2 cellular contexts compared by ENCODE assay signal in the genomic region with DNA sequence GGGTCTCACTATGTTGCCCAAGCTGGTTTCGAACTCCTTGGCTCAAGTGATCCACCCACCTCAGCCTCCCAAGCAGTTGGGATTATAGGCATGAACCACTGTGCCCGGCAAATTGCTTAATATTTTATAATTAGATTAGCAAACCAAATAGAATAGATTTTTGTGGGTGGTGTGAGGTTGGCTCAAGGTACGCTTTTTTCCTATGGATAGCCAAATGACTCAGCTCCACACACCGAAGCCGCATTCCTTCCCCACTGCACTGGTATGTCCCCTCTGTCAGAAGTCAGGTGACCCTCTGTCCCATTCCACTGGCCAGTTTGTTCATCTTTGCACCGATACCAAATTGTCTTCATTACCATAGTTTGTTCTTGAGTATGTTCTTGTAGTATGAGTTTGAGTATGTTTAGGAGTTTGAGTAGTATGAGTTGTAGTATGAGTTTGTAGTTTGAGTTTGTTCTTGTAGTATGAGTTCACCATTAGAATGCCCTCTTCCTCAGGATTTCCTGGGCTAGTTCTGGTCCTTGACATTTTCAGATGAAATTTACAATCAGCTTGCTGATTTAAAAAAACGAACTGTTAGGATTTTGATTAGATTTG.
TF ChIP-seq lines count a peak whose summit lies in the region.

No MANE protein-coding gene starts in this region.

TF ChIP-seq in A549, 52 proteins besides CTCF, POLR2A, EP300 and RAD21:
- no peak for TF ChIP-seq PHF8 (IDR thresholded peaks at IDR 0.05; ENCODE audit: borderline replicate concordance, low read depth)
- TF ChIP-seq FOSB (CRISPR knock-in tag; IDR thresholded peaks at IDR 0.05): 0 out of 2 replicates have a peak, but pooled peaks have one; percentile 40
- peak; percentile 69 for TF ChIP-seq JUNB (IDR thresholded peaks at IDR 0.05)
- peak in 1 of 2 experiments; percentile 85; a peak in 4 of 5 replicates for TF ChIP-seq JUN (IDR thresholded peaks at IDR 0.05)
- no peak for TF ChIP-seq SREBF2 (IDR thresholded peaks at IDR 0.05)
- TF ChIP-seq FOSL2 (IDR thresholded peaks at IDR 0.05): peak; percentile 52
- peak; percentile 79 for TF ChIP-seq FOSL2 (CRISPR knock-in tag; IDR thresholded peaks at IDR 0.05)
- peak; percentile 72; the same call in 1 of the 2 replicates for TF ChIP-seq GATA3 (IDR thresholded peaks at IDR 0.05; ENCODE audit: borderline replicate concordance)
- no peak for TF ChIP-seq POLR2AphosphoS2 (conservative IDR thresholded peaks at IDR 0.05; ENCODE audit: low read length)
- TF ChIP-seq, protein P1, sequence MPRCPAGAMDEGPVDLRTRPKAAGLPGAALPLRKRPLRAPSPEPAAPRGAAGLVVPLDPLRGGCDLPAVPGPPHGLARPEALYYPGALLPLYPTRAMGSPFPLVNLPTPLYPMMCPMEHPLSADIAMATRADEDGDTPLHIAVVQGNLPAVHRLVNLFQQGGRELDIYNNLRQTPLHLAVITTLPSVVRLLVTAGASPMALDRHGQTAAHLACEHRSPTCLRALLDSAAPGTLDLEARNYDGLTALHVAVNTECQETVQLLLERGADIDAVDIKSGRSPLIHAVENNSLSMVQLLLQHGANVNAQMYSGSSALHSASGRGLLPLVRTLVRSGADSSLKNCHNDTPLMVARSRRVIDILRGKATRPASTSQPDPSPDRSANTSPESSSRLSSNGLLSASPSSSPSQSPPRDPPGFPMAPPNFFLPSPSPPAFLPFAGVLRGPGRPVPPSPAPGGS (IDR thresholded peaks at IDR 0.05): 0 out of 3 replicates have a peak, but pooled peaks have one; percentile 51
- peak; percentile 56 to 88; a peak in 2 of 4 replicates for TF ChIP-seq CEBPB (IDR thresholded peaks at IDR 0.05)
- no peak for TF ChIP-seq BHLHE40 (IDR thresholded peaks at IDR 0.05; ENCODE audit: low read depth, low read length)
- TF ChIP-seq MAX (IDR thresholded peaks at IDR 0.05): peak; percentile 54; the same call in 1 of the 2 replicates
- TF ChIP-seq HMGXB4 (CRISPR knock-in tag; IDR thresholded peaks at IDR 0.05; ENCODE audit: borderline replicate concordance): no peak
- TF ChIP-seq ESRRA (IDR thresholded peaks at IDR 0.05; ENCODE audit: borderline replicate concordance, low read length): no peak
- no peak for TF ChIP-seq HOXB5 (CRISPR knock-in tag; IDR thresholded peaks at IDR 0.05)
- TF ChIP-seq CHD2 (IDR thresholded peaks at IDR 0.05; ENCODE audit: low read length, partially characterized antibody): no peak
- TF ChIP-seq, protein P2, sequence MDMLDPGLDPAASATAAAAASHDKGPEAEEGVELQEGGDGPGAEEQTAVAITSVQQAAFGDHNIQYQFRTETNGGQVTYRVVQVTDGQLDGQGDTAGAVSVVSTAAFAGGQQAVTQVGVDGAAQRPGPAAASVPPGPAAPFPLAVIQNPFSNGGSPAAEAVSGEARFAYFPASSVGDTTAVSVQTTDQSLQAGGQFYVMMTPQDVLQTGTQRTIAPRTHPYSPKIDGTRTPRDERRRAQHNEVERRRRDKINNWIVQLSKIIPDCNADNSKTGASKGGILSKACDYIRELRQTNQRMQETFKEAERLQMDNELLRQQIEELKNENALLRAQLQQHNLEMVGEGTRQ (IDR thresholded peaks at IDR 0.05): peak; percentile 72
- TF ChIP-seq, protein P3, sequence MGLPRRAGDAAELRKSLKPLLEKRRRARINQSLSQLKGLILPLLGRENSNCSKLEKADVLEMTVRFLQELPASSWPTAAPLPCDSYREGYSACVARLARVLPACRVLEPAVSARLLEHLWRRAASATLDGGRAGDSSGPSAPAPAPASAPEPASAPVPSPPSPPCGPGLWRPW (IDR thresholded peaks at IDR 0.05): no peak

TF ChIP-seq in IMR-90, 13 proteins besides CTCF, POLR2A, EP300 and RAD21:
- TF ChIP-seq, protein P2 (IDR thresholded peaks at IDR 0.05; ENCODE audit: low read depth, low read length): peak; percentile 64; the same call in 1 of the 2 replicates
- TF ChIP-seq SMC3 (IDR thresholded peaks at IDR 0.05; ENCODE audit: low read depth, low read length): no peak
